In genomic region chr15:80564056-80564455, GRCh38 we compare ENCODE assay signal across 22 cellular contexts.
DNase-seq lines count a peak whose midpoint lies in the region; ATAC-seq, FAIRE-seq and TF ChIP-seq lines count a peak whose summit lies in the region.
"Had no signal": no experiment of that assay in that cellular context is flagged by ENCODE, and none has a peak within 500 bp of the region (broad histone marks: within the 10 kb centered on the region; RNA-seq: fewer than 3 reads in every experiment).

No MANE protein-coding gene starts in this region.

- TF ChIP-seq RAD21 in GM12878 (IDR thresholded peaks at IDR 0.05; ENCODE audit: insufficient read depth, low read depth, low read length), result no peak

- H3K4me3 Mint-ChIP-seq in osteocyte (ENCODE audit: unreplicated experiment), result no peak overlapping the region
- H3K4me3 Mint-ChIP-seq: CD14-positive monocyte; CD4-positive, alpha-beta memory T cell; GM23338; HFFc6 had no signal

- FAIRE-seq in GM12878 (lab: Jason Lieb, UNC), result peak; percentile 35
- FAIRE-seq: GM12892, GM18507 had no signal

- H3K36me3 ChIP-seq in GM12878 (ENCODE audit: control insufficient read depth in 2 of 2, insufficient read depth in 2 of 2, low read length in 1 of 2), result no peaks in the 10 kb centered on the region

- H3K79me2 ChIP-seq in GM12878 (ENCODE audit: control insufficient read depth, insufficient read depth, low read length), result no peaks in the 10 kb centered on the region

- SMC1A ChIA-PET in GM12878 (lab: Charles Lee; ENCODE audit: uncharacterized antibody, unreplicated experiment), result no interaction called here

- CTCF ChIA-PET in GM10248 (lab: Yijun Ruan, JAX) (no interaction called here), GM12878 (lab: Yijun Ruan, JAX) (interaction anchor here (1.0 kb wide), 1 partner anchor 213 kb away, joined by 3 read pairs; no protein-coding TSS in a partner anchor)

- no peak for TF ChIP-seq POLR2A in GM12878 (IDR thresholded peaks at IDR 0.05; ENCODE audit: low read depth, low read length)

- H4K20me1 ChIP-seq in GM12878 (ENCODE audit: control insufficient read depth, insufficient read depth), result no peaks in the 10 kb centered on the region
- H4K20me1 ChIP-seq: BLaER1 had no signal

- H3K27ac ChIP-seq in GM12878 (ENCODE audit: control insufficient read depth, insufficient read depth) (no peak overlapping the region), dorsolateral prefrontal cortex (peak overlapping the region in 39 of 59 donors; percentile 6 to 74 (median 61))
- H3K27ac ChIP-seq: BLaER1, HL-60 had no signal

- no TSS peak for BruUV-seq in GM12878 (replicated peaks; lab: Mats Ljungman, UMichigan)

- RAD21 ChIA-PET in GM12878 (lab: Charles Lee; ENCODE audit: unreplicated experiment), result no interaction called here

- no peaks in the 10 kb centered on the region for H3K9me3 Mint-ChIP-seq in osteocyte (ENCODE audit: unreplicated experiment)
- H3K9me3 Mint-ChIP-seq: CD4-positive, alpha-beta memory T cell; GM23338; HFFc6 had no signal

- POLR2A ChIA-PET in GM10248 (lab: Yijun Ruan, JAX) (no interaction called here), GM12878 (lab: Charles Lee) (no interaction called here)

- H3K4me1 Mint-ChIP-seq in osteocyte (ENCODE audit: unreplicated experiment), result peaks cover 68% of the 10 kb centered on the region

- H3K4me3 ChIP-seq in GM12878, result no peak overlapping the region
- no peak overlapping the region for H3K4me3 ChIP-seq in dorsolateral prefrontal cortex
- H3K4me3 ChIP-seq: BLaER1, GM23338 had no signal

- no peak for TF ChIP-seq EP300 in GM12878 (IDR thresholded peaks at IDR 0.05; ENCODE audit: borderline replicate concordance in 1 of 2, control insufficient read depth in 1 of 2, low read depth in 2 of 2, low read length in 2 of 2)

- in situ Hi-C loops in GM12878 (cut with MboI), result loop anchor here (10.0 kb wide), 1 partner anchor 211 kb away; the partner anchor contains the start of gene CEMIP

- H3K9ac ChIP-seq in GM12878 (ENCODE audit: control insufficient read depth, insufficient read depth, low read length), result no peak overlapping the region
- H3K9ac ChIP-seq: BLaER1 had no signal

- no peak overlapping the region for H3K4me2 ChIP-seq in GM12878 (ENCODE audit: control insufficient read depth, insufficient read depth)
- H3K4me2 ChIP-seq: BLaER1, GM23338 had no signal

- H3K36me3 Mint-ChIP-seq in osteocyte (ENCODE audit: unreplicated experiment), result peaks cover 47% of the 10 kb centered on the region
- H3K36me3 Mint-ChIP-seq: CD14-positive monocyte; CD4-positive, alpha-beta memory T cell had no signal

- intact Hi-C loops in GM12878 (cut with micrococcal nuclease; ENCODE audit: unreplicated experiment), result no loop called here
- intact Hi-C loops in dorsolateral prefrontal cortex (cut with DNase I), result no loop called here

- no peaks in the 10 kb centered on the region for H3K27me3 Mint-ChIP-seq in osteocyte (ENCODE audit: unreplicated experiment)

- ATAC-seq in GM12878 (no peak), GM18520 (IDR thresholded peaks at IDR 0.05; ENCODE audit: unreplicated experiment) (no peak)
- ATAC-seq: GM23338, HCT116 had no signal

- H2AFZ ChIP-seq in GM12878 (ENCODE audit: control insufficient read depth, low read depth, low read length), result no peak overlapping the region
- H2AFZ ChIP-seq: GM23338 had no signal

- H3K27me3 ChIP-seq in GM12878 (replicated peaks in 1 of 2; ENCODE audit: control insufficient read depth in 2 of 2, insufficient read depth in 2 of 2, low read length in 1 of 2) (peaks cover 2% of the 10 kb centered on the region in 2 experiments), dorsolateral prefrontal cortex (no peaks in the 10 kb centered on the region)
- H3K27me3 ChIP-seq: BLaER1 had no signal

- H3K4me1 ChIP-seq in GM12878 (ENCODE audit: control insufficient read depth, insufficient read depth, low read length), result no peaks in the 10 kb centered on the region

- H3K9me3 ChIP-seq in GM12878 (replicated peaks; ENCODE audit: control insufficient read depth, insufficient read depth, low read length), result no peaks in the 10 kb centered on the region
- H3K9me3 ChIP-seq: BLaER1 had no signal

- no peak for TF ChIP-seq CTCF in GM10248 (IDR thresholded peaks at IDR 0.05; ENCODE audit: control extremely low read depth, extremely low read depth, low read depth, missing control alignments)
- TF ChIP-seq CTCF in GM12878 (IDR thresholded peaks at IDR 0.05 in 2 of 3, conservative IDR thresholded peaks at IDR 0.05 in 1 of 3; ENCODE audit: control insufficient read depth in 2 of 3, extremely low read depth in 1 of 3, insufficient read depth in 1 of 3, low read depth in 3 of 3, low read length in 3 of 3), result no peak
- TF ChIP-seq CTCF in dorsolateral prefrontal cortex (IDR thresholded peaks at IDR 0.05 in 54 of 56, conservative IDR thresholded peaks at IDR 0.05 in 2 of 56; ENCODE audit: low read depth in 1 of 56, partially characterized antibody in 56 of 56), result no peak
- TF ChIP-seq CTCF in osteocyte (IDR thresholded peaks at IDR 0.05), result no peak

- DNase-seq in GM10248 (ENCODE audit: extremely low spot score) (peak; percentile 5), GM12878 (ENCODE audit: low read depth, low spot score) (no peak), dorsolateral prefrontal cortex (no peak), osteocyte (ENCODE audit: extremely low spot score, unreplicated experiment) (peak; percentile 40), DMS153 treated with DMSO at 0.1 percent for 48 hours (lab: John Stamatoyannopoulos, UW; ENCODE audit: unreplicated experiment) (no peak), kidney glomerular epithelial cell (lab: John Stamatoyannopoulos, UW) (no peak)
- DNase-seq: 8988T; Calu3; CD4-positive, alpha-beta memory T cell; DMS53; DND-41; EL; H7; HFFc6 had no signal

- no peak overlapping the region for H3K27ac Mint-ChIP-seq in osteocyte (ENCODE audit: unreplicated experiment)
- H3K27ac Mint-ChIP-seq: CD14-positive monocyte; CD4-positive, alpha-beta memory T cell; GM23338; HFFc6 had no signal

- whole genome bisulfite sequencing in GM12878 (ENCODE audit: insufficient coverage, insufficient replicate concordance, low lambda C conversion rate, missing lambda C conversion rate), result 21% methylated on average over 8 of the region's 8 CpGs

TF ChIP-seq in GM12878, 131 proteins besides CTCF, POLR2A, EP300 and RAD21 (continues in another document):
- TF ChIP-seq CBFB (IDR thresholded peaks at IDR 0.05; ENCODE audit: low read depth) (no peak), PBX3 (IDR thresholded peaks at IDR 0.05; ENCODE audit: insufficient replicate concordance, low read depth, low read length) (no peak), BMI1 (IDR thresholded peaks at IDR 0.05; ENCODE audit: borderline replicate concordance) (no peak), BACH1 (IDR thresholded peaks at IDR 0.05; ENCODE audit: borderline replicate concordance) (no peak), IRF5 (IDR thresholded peaks at IDR 0.05; ENCODE audit: borderline replicate concordance) (no peak), CBX5 (IDR thresholded peaks at IDR 0.05; ENCODE audit: low read depth) (no peak), POU2F2 (IDR thresholded peaks at IDR 0.05; ENCODE audit: borderline replicate concordance, low read depth, low read length) (no peak), GATAD2B (conservative IDR thresholded peaks at IDR 0.05; ENCODE audit: low read depth) (no peak), MLLT1 (IDR thresholded peaks at IDR 0.05) (no peak), MXI1 (IDR thresholded peaks at IDR 0.05; ENCODE audit: low read depth, low read length) (no peak), NBN (IDR thresholded peaks at IDR 0.05) (no peak)

Comparison
In these comparisons a context has a peak if more than half of its experiments do, and no peak if none do; other contexts are left out.
1. DNase-seq: peak in GM10248 (single experiment) and osteocyte (single experiment); none in GM12878 (single experiment), dorsolateral prefrontal cortex (0 of 10), DMS153 treated with DMSO at 0.1 percent for 48 hours (single experiment) and kidney glomerular epithelial cell (single experiment).